ENCODE assay signal across 15 cellular contexts in the genomic region with DNA sequence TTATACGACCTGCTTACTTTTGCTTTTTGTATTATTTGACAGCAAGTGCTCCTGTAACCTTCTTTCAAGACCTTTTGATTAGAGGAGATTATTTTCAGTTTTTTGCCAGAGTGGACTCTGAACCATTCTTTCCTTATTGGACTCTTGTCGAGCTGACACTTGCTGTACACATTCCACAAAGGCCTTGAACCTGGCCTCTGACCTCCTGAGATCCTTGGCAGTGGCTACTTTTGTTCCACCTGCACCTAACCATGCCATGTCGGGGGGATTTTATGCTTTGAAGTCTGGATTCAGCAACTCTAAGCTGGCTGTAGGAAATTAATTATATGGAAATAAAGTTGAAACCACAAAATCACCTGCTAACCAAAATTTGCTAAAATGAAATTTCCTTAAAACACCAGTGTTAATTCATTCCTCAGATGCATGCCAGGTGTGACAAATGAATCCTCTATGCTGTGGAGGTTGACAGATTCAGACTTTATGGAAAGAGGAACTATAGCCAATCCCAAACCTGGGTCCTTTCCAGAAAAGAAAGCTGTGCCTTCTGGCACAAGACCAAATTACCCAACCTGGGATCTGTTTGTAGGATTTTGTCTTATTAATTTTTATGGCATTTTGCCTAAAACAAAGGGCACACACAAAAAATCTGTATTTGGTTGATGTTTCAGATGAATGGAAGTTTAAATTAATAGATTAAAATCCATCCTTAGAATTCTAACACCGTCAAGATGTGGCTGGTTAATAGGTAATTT.
DNase-seq lines count a peak whose midpoint lies in the region; ATAC-seq and TF ChIP-seq lines count a peak whose summit lies in the region.
"Had no signal": no experiment of that assay in that cellular context is flagged by ENCODE, and none has a peak within 500 bp of the region (broad histone marks: within the 10 kb centered on the region; RNA-seq: fewer than 3 reads in every experiment).

No MANE protein-coding gene starts in this region.

- H2BK12ac ChIP-seq in H9 (ENCODE audit: insufficient read length, low read depth, low read length), result no peak overlapping the region

- H3F3A ChIP-seq in PC-3 (ENCODE audit: low read length, unreplicated experiment) (peaks cover 5% of the 10 kb centered on the region), GM23338 (replicated peaks; ENCODE audit: low read depth) (no peaks in the 10 kb centered on the region)

- peak overlapping the region; percentile 77 for H3K4me2 ChIP-seq in HCT116 (ENCODE audit: low read length)
- peak overlapping the region; percentile 77 for H3K4me2 ChIP-seq in PC-3 (ENCODE audit: low read length)
- H3K4me2 ChIP-seq in H9 (ENCODE audit: insufficient read depth, insufficient read length, low read length), result no peak overlapping the region
- no peak overlapping the region for H3K4me2 ChIP-seq in GM23338

- TF ChIP-seq POLR2A in HCT116 (IDR thresholded peaks at IDR 0.05; ENCODE audit: borderline replicate concordance, extremely low read depth, insufficient read depth, insufficient read length) (no peak), esophagus muscularis mucosa (IDR thresholded peaks at IDR 0.05; ENCODE audit: low read depth) (no peak)

- ATAC-seq in HCT116 (no peak), PC-3 (no peak), GM23338 (no peak), GM21367 (IDR thresholded peaks at IDR 0.05; ENCODE audit: unreplicated experiment) (no peak)

- RAD21 ChIA-PET in HCT116 (lab: Charles Lee; ENCODE audit: low non-redundant PET in 1 of 2, low total read pairs in 2 of 2, uncharacterized antibody in 2 of 2, unreplicated experiment in 2 of 2), result no interaction called here

- DNase-seq in A172 (ENCODE audit: low spot score) (peak; percentile 65), HCT116 (ENCODE audit: low read depth, low spot score) (no peak), PC-3 (peak; percentile 38), esophagus muscularis mucosa (ENCODE audit: extremely low spot score) (peak; percentile 68), H9 (no peak), NCI-H146 (lab: John Stamatoyannopoulos, UW) (no peak), GM23338 (ENCODE audit: low spot score) (no peak)
- DNase-seq: activated CD4-positive, alpha-beta T cell treated with anti-CD3 and anti-CD28 coated beads for 1 hour; naive thymus-derived CD4-positive, alpha-beta T cell; NCI-H1048; right cardiac atrium had no signal

- no peak overlapping the region for H4K5ac ChIP-seq in H9 (ENCODE audit: insufficient read length, low read depth, low read length)

- no peak overlapping the region for H2BK120ac ChIP-seq in H9 (ENCODE audit: low read depth, low read length, poor library complexity, severe bottlenecking)

- H2BK15ac ChIP-seq in H9 (ENCODE audit: low read depth, low read length), result no peak overlapping the region

- no peaks in the 10 kb centered on the region for H3K9me3 ChIP-seq in HCT116 (ENCODE audit: control insufficient read depth in 1 of 2, insufficient read depth in 1 of 2, low read depth in 1 of 2, low read length in 2 of 2)
- H3K9me3 ChIP-seq in PC-3 (ENCODE audit: low read length), result no peaks in the 10 kb centered on the region
- H3K9me3 ChIP-seq in esophagus muscularis mucosa, result no peaks in the 10 kb centered on the region
- H3K9me3 ChIP-seq in H9 (ENCODE audit: control insufficient read depth, low read depth, low read length), result no peaks in the 10 kb centered on the region
- H3K9me3 ChIP-seq: vagina had no signal

- H3K4me1 Mint-ChIP-seq in H9 (peaks cover 0 to 5% of the 10 kb centered on the region in 2 experiments; a peak in 2 of 4 replicates), GM23338 (peaks cover 6% of the 10 kb centered on the region; the same call in 2 of the 3 replicates)

- no peak overlapping the region for H2AK5ac ChIP-seq in H9 (ENCODE audit: insufficient read length, low read length)

- H3K4me3 ChIP-seq in HCT116 (replicated peaks in 1 of 2; ENCODE audit: low read depth in 1 of 2, low read length in 2 of 2) (peak overlapping the region in 1 of 2 experiments; percentile 37; a peak in 1 of 4 replicates), PC-3 (ENCODE audit: low read length) (no peak overlapping the region), esophagus muscularis mucosa (no peak overlapping the region), GM23338 (no peak overlapping the region)
- H3K4me3 ChIP-seq: vagina had no signal

- H3K4me1 ChIP-seq in HCT116 (ENCODE audit: control insufficient read depth in 1 of 2, insufficient read depth in 2 of 2, low read length in 2 of 2) (peaks cover 21 to 45% of the 10 kb centered on the region in 2 experiments), PC-3 (ENCODE audit: insufficient read depth, low read length) (peaks cover 27% of the 10 kb centered on the region), esophagus muscularis mucosa (peaks cover 11 to 59% (median 39%) of the 10 kb centered on the region in 4 donors), H9 (ENCODE audit: insufficient read depth, low read length) (peaks cover 4% of the 10 kb centered on the region; the same call in 1 of the 2 replicates), GM23338 (ENCODE audit: insufficient read depth) (no peaks in the 10 kb centered on the region)
- H3K4me1 ChIP-seq: vagina had no signal

- no peaks in the 10 kb centered on the region for H3K23me2 ChIP-seq in H9 (ENCODE audit: insufficient read length, low read depth, low read length, poor library complexity, severe bottlenecking)

- H3K36me3 ChIP-seq in HCT116 (ENCODE audit: control insufficient read depth in 1 of 2, insufficient read depth in 2 of 2, low read length in 2 of 2), result no peaks in the 10 kb centered on the region
- no peaks in the 10 kb centered on the region for H3K36me3 ChIP-seq in PC-3 (ENCODE audit: low read depth, low read length)
- no peaks in the 10 kb centered on the region for H3K36me3 ChIP-seq in esophagus muscularis mucosa
- no peaks in the 10 kb centered on the region for H3K36me3 ChIP-seq in GM23338 (ENCODE audit: insufficient read depth)
- H3K36me3 ChIP-seq: vagina had no signal

- H3K27ac ChIP-seq in HCT116 (ENCODE audit: low read depth, low read length) (peak overlapping the region; percentile 77), PC-3 (ENCODE audit: low read length) (peak overlapping the region; percentile 96), esophagus muscularis mucosa (replicated peaks in 1 of 4) (peak overlapping the region in 1 of 4 donors; percentile 35), H9 (ENCODE audit: insufficient read length, low read depth, low read length) (no peak overlapping the region), GM23338 (ENCODE audit: low read depth) (no peak overlapping the region)
- H3K27ac ChIP-seq: vagina had no signal

- POLR2A ChIA-PET in HCT116 (lab: Charles Lee) (interaction anchor here (0.8 to 2.3 kb wide), 4 partner anchors 13 to 111 kb away, joined by 3 to 19 read pairs (median 6); no protein-coding TSS in a partner anchor), PC-3 (lab: Charles Lee; ENCODE audit: unreplicated experiment) (interaction anchor here (0.7 kb wide), 1 partner anchor 59 kb away, joined by 3 read pairs; no protein-coding TSS in a partner anchor)

- no peak overlapping the region for H4K91ac ChIP-seq in H9 (ENCODE audit: insufficient read length, low read depth, low read length)

- H3K27me3 Mint-ChIP-seq in H9 (ENCODE audit: low read depth) (no peaks in the 10 kb centered on the region), GM23338 (ENCODE audit: insufficient read depth, low read depth, poor library complexity) (peaks cover 2% of the 10 kb centered on the region)
- H3K27me3 Mint-ChIP-seq: naive thymus-derived CD4-positive, alpha-beta T cell had no signal

- no peak for TF ChIP-seq RAD21 in HCT116 (IDR thresholded peaks at IDR 0.05; ENCODE audit: low read depth)

- H3K9me2 ChIP-seq in HCT116 (ENCODE audit: insufficient read depth) (no peaks in the 10 kb centered on the region), PC-3 (replicated peaks; ENCODE audit: low read length) (no peaks in the 10 kb centered on the region), GM23338 (ENCODE audit: insufficient read depth) (0 out of 2 replicates have a peak, but pooled peaks cover 4% of the 10 kb centered on the region)

- peak overlapping the region; percentile 76 for H2AFZ ChIP-seq in HCT116 (ENCODE audit: low read depth, low read length, poor library complexity, severe bottlenecking)
- H2AFZ ChIP-seq in PC-3 (ENCODE audit: low read length), result no peak overlapping the region
- no peak overlapping the region for H2AFZ ChIP-seq in H9 (ENCODE audit: low read length)
- H2AFZ ChIP-seq in GM23338, result no peak overlapping the region

- H3K56ac ChIP-seq in H9 (ENCODE audit: insufficient read length, low read depth, low read length), result no peak overlapping the region

- H3T11ph ChIP-seq in H9 (ENCODE audit: low read length), result no peak overlapping the region

- H4K20me1 ChIP-seq in HCT116 (ENCODE audit: insufficient read depth) (no peaks in the 10 kb centered on the region), PC-3 (ENCODE audit: low read length) (no peaks in the 10 kb centered on the region), H9 (ENCODE audit: control insufficient read depth, insufficient read depth, insufficient read length) (no peaks in the 10 kb centered on the region), GM23338 (replicated peaks; ENCODE audit: insufficient read depth) (no peaks in the 10 kb centered on the region)

- intact Hi-C loops in HCT116 (cut with micrococcal nuclease), result loop anchor here (1.0 kb wide), 1 partner anchor 27 kb away; no protein-coding TSS in a partner anchor
- intact Hi-C loops in PC-3 (cut with micrococcal nuclease), result loop anchor here (1.0 kb wide), 1 partner anchor 9 kb away; no protein-coding TSS in a partner anchor
- intact Hi-C loops in esophagus muscularis mucosa (cut with DNase I), result no loop called here

- H3K27me3 ChIP-seq in HCT116 (ENCODE audit: insufficient read depth, low read length) (no peaks in the 10 kb centered on the region), PC-3 (ENCODE audit: low read length) (no peaks in the 10 kb centered on the region), esophagus muscularis mucosa (no peaks in the 10 kb centered on the region), H9 (ENCODE audit: insufficient read depth, low read length) (no peaks in the 10 kb centered on the region), GM23338 (ENCODE audit: insufficient read depth) (no peaks in the 10 kb centered on the region)
- H3K27me3 ChIP-seq: vagina had no signal

- no peak for TF ChIP-seq EP300 in esophagus muscularis mucosa (IDR thresholded peaks at IDR 0.05)

- CTCF ChIA-PET in HCT116 (lab: Charles Lee), result no interaction called here
- CTCF ChIA-PET in PC-3 (lab: Charles Lee), result no interaction called here

- no peaks in the 10 kb centered on the region for H3K79me2 ChIP-seq in HCT116 (ENCODE audit: insufficient read depth, low read length)
- no peaks in the 10 kb centered on the region for H3K79me2 ChIP-seq in PC-3 (ENCODE audit: low read length)
- no peaks in the 10 kb centered on the region for H3K79me2 ChIP-seq in H9 (ENCODE audit: insufficient read depth, low read length)
- no peaks in the 10 kb centered on the region for H3K79me2 ChIP-seq in GM23338 (replicated peaks; ENCODE audit: insufficient read depth)

- H3K18ac ChIP-seq in H9 (ENCODE audit: insufficient read length, low read depth, low read length), result no peak overlapping the region

- no peak overlapping the region for H3K23ac ChIP-seq in H9 (ENCODE audit: insufficient read length, low read depth, low read length)

- no peak overlapping the region for H3K4ac ChIP-seq in H9 (ENCODE audit: low read depth, low read length)

- H3K9me3 Mint-ChIP-seq in H9 (no peaks in the 10 kb centered on the region), GM23338 (no peaks in the 10 kb centered on the region)
- H3K9me3 Mint-ChIP-seq: activated T-cell treated with anti-CD3 and anti-CD28 coated beads, Interleukin-2, amount 50 U/mL, for 72 hours; endodermal cell had no signal

- no peak overlapping the region for H4K8ac ChIP-seq in H9 (replicated peaks; ENCODE audit: insufficient read length, low read depth, low read length)

- H2BK20ac ChIP-seq in H9 (ENCODE audit: low read depth, low read length, poor library complexity, severe bottlenecking), result no peak overlapping the region

- H3K4me3 Mint-ChIP-seq in H9 (no peak overlapping the region), GM23338 (no peak overlapping the region)
- H3K4me3 Mint-ChIP-seq: activated T-cell treated with anti-CD3 and anti-CD28 coated beads, Interleukin-2, amount 50 U/mL, for 72 hours; endodermal cell; naive thymus-derived CD4-positive, alpha-beta T cell had no signal

- no peaks in the 10 kb centered on the region for H3K79me1 ChIP-seq in H9 (ENCODE audit: insufficient read depth, low read depth, low read length, poor library complexity, severe bottlenecking)

- no peak overlapping the region for H3K14ac ChIP-seq in H9 (ENCODE audit: insufficient read depth, low read length)

- no peak for TF ChIP-seq CTCF in HCT116 (IDR thresholded peaks at IDR 0.05 in 2 of 3, conservative IDR thresholded peaks at IDR 0.05 in 1 of 3; ENCODE audit: borderline replicate concordance in 1 of 3, insufficient read depth in 1 of 3, low read depth in 2 of 3, low read length in 2 of 3)
- no peak for TF ChIP-seq CTCF in PC-3 (conservative IDR thresholded peaks at IDR 0.05; ENCODE audit: low read depth, low read length)
- no peak for TF ChIP-seq CTCF in esophagus muscularis mucosa (IDR thresholded peaks at IDR 0.05)
- no peak for TF ChIP-seq CTCF in H9 (conservative IDR thresholded peaks at IDR 0.05)
- no peak for TF ChIP-seq CTCF in GM23338 (conservative IDR thresholded peaks at IDR 0.05; ENCODE audit: low read depth in 2 of 2)

- H3K27ac Mint-ChIP-seq in H9 (no peak overlapping the region), GM23338 (no peak overlapping the region)
- H3K27ac Mint-ChIP-seq: activated T-cell treated with anti-CD3 and anti-CD28 coated beads, Interleukin-2, amount 50 U/mL, for 72 hours; naive thymus-derived CD4-positive, alpha-beta T cell had no signal

- H2BK5ac ChIP-seq in H9 (ENCODE audit: insufficient read length, low read length), result no peak overlapping the region

- 60% methylated on average over 4 of the region's 4 CpGs for whole genome bisulfite sequencing in esophagus muscularis mucosa
- no CpG with 5 or more reads among the region's 4 CpGs for WGBS in H9 (ENCODE audit: extremely low coverage, insufficient read length, low lambda C conversion rate)

- H3K36me3 Mint-ChIP-seq in H9 (ENCODE audit: insufficient read depth in 1 of 3, low read depth in 3 of 3) (no peaks in the 10 kb centered on the region), GM23338 (ENCODE audit: low read depth) (no peaks in the 10 kb centered on the region)
- H3K36me3 Mint-ChIP-seq: naive thymus-derived CD4-positive, alpha-beta T cell had no signal

- H3K9ac ChIP-seq in HCT116 (ENCODE audit: low read length) (peak overlapping the region; percentile 55), PC-3 (ENCODE audit: low read length) (no peak overlapping the region), H9 (ENCODE audit: extremely low read depth, insufficient read length, low read length) (no peak overlapping the region)

- BruUV-seq in HCT116 (replicated peaks; lab: Mats Ljungman, UMichigan), result TSS peak; percentile 92
- BruUV-seq in PC-3 (replicated peaks; lab: Mats Ljungman, UMichigan), result no TSS peak

Comparison
In these comparisons a context has a peak if more than half of its experiments do, and no peak if none do; other contexts are left out.
1. DNase-seq: peak in A172 (single experiment), PC-3 (single experiment) and esophagus muscularis mucosa (single experiment); none in HCT116 (single experiment), H9 (single experiment), NCI-H146 (single experiment) and GM23338 (single experiment).
2. H3K27ac ChIP-seq: peak in HCT116 (single experiment) and PC-3 (single experiment); none in H9 (single experiment) and GM23338 (single experiment).
3. H3K4me2 ChIP-seq: peak in HCT116 (single experiment) and PC-3 (single experiment); none in H9 (single experiment) and GM23338 (single experiment).